8 cellular contexts compared by ENCODE assay signal in genomic region chr1:40612345-40612831, GRCh38. TPM values are rescaled to one million over a fixed set of nuclear protein-coding genes. Genes with fewer than 3 reads are reported as not detected.
DNase-seq lines count a peak whose midpoint lies in the region; ATAC-seq and TF ChIP-seq lines count a peak whose summit lies in the region.

No MANE protein-coding gene starts in this region.

- no peak overlapping the region for H3K4me3 Mint-ChIP-seq in HFFc6

- DNase-seq in CD1c-positive myeloid dendritic cell (ENCODE audit: extremely low spot score) (peak; percentile 85), HFFc6 (peak; percentile 60), NCI-H69 (lab: John Stamatoyannopoulos, UW) (peak; percentile 84), dorsolateral prefrontal cortex (peak in 7 of 10 donors; percentile 54 to 76 (median 64)), medulla oblongata (ENCODE audit: extremely low spot score) (peak; percentile 89)
- DNase-seq in activated CD4-positive, alpha-beta T cell treated with anti-CD3 and anti-CD28 coated beads, Interleukin-2, amount 50 U/mL, for 24 hours (ENCODE audit: low read depth in 1 of 2, low spot score in 1 of 2) = peak; percentile 34 to 72
- peak; percentile 45 to 47 for DNase-seq in stimulated activated CD8-positive, alpha-beta memory T cell treated with anti-CD3 and anti-CD28 coated beads, Interleukin-2, amount 100 ng/mL, for 1 hour (ENCODE audit: low read depth in 2 of 2)

- H3K27ac Mint-ChIP-seq in HFFc6 = no peak overlapping the region

- H3K4me1 Mint-ChIP-seq in HFFc6 (ENCODE audit: low read depth) = no peaks in the 10 kb centered on the region

- no peaks in the 10 kb centered on the region for H3K9me3 Mint-ChIP-seq in HFFc6

- H3K36me3 Mint-ChIP-seq in HFFc6 (ENCODE audit: low read depth) = no peaks in the 10 kb centered on the region

- intact Hi-C loops in dorsolateral prefrontal cortex (cut with DNase I) = loop anchor here in 1 of 2 donors (2.0 to 10.0 kb wide), 4 partner anchors 55 to 340 kb away; partner anchors contain the start of gene RIMS3

- H3K27me3 Mint-ChIP-seq in HFFc6 (ENCODE audit: insufficient read depth) = peaks cover 14% of the 10 kb centered on the region

- peak overlapping the region in 5 of 59 donors; percentile 8 to 31 (median 21) for H3K4me3 ChIP-seq in dorsolateral prefrontal cortex

- ATAC-seq in GM18907 (IDR thresholded peaks at IDR 0.05; ENCODE audit: unreplicated experiment) = no peak

- H3K27me3 ChIP-seq in dorsolateral prefrontal cortex = no peaks in the 10 kb centered on the region

- TF ChIP-seq CTCF in HFFc6 (IDR thresholded peaks at IDR 0.05) (peak; percentile 85), dorsolateral prefrontal cortex (IDR thresholded peaks at IDR 0.05 in 54 of 56, conservative IDR thresholded peaks at IDR 0.05 in 2 of 56; ENCODE audit: low read depth in 1 of 56, partially characterized antibody in 56 of 56) (peak; percentile 46 to 92 (median 84))

- H3K27ac ChIP-seq in dorsolateral prefrontal cortex = peak overlapping the region in 18 of 59 donors; percentile 4 to 77 (median 44)

RNA-seq across cellular contexts. Expression of gene RIMS3, which starts 53.1 kb away (rescaled TPM):
- total RNA-seq in HFFc6 (2021; fragmentation: NEBNext Ultra II Directional; extraction: Animal tissue kit (Norgen Biotek cat#: 25700)) = under 1 TPM in 3 of 6 experiments, not detected in 3; 0.05 to 0.14 (median 0.09) TPM
- 100 to 1,000 TPM in 119 of 120 experiments, 10 to 100 TPM in 1; 58.9 to 366 (median 240) TPM for total RNA-seq in dorsolateral prefrontal cortex

Comparison
In these comparisons a context has a peak if more than half of its experiments do, and no peak if none do; other contexts are left out.
1. RNA of gene RIMS3, which starts 53.1 kb away (total RNA-seq): 58.9 to 366 TPM in dorsolateral prefrontal cortex; 0.05 to 0.14 TPM in HFFc6; every median in the first group is over 10 times any median in the second.
2. Peak in every context shown above with its lines, with median percentiles within 50 percentile points of each other: DNase-seq.